24 cellular contexts compared by ENCODE assay signal in genomic region chr7:128197989-128198580, GRCh38. TPM values are rescaled to one million over a fixed set of nuclear protein-coding genes. Genes with fewer than 3 reads are reported as not detected.
"Had no signal": no experiment of that assay in that cellular context is flagged by ENCODE, and none has a peak within 500 bp of the region (broad histone marks: within the 10 kb centered on the region; RNA-seq: fewer than 3 reads in every experiment).

No MANE protein-coding gene starts in this region.

- DNase-seq: activated gamma-delta T cell treated with Interleukin-2 at 50 U/mL for 16 hours; anterior cingulate cortex; body of pancreas; effector CD4-positive, alpha-beta T cell; erythroblast; foreskin melanocyte; glutamatergic neuron; immature natural killer cell; lower lobe of right lung; mesendoderm; natural killer cell; retina; spleen; stimulated activated CD4-positive, alpha-beta T cell treated with anti-CD3 and anti-CD28 coated beads, Interleukin-4, amount 100 ng/mL, for 24 hours; stimulated activated naive CD4-positive, alpha-beta T cell treated with Interleukin-2 at 50 U/mL for 16 hours; T-helper 1 cell; upper lobe of right lung; WERI-Rb-1 had no signal

- H3K27ac ChIP-seq: body of pancreas, hepatocyte, lower lobe of right lung, sigmoid colon, spleen, upper lobe of right lung, WERI-Rb-1 had no signal

- H3K4me2 ChIP-seq: hepatocyte had no signal

- H3K36me3 ChIP-seq: lower lobe of right lung, sigmoid colon, spleen, upper lobe of right lung, WERI-Rb-1 had no signal

- H3K79me2 ChIP-seq: hepatocyte had no signal

- FAIRE-seq: endometrium, TTC549 had no signal

- H3K4me3 ChIP-seq: body of pancreas, hepatocyte, lower lobe of right lung, sigmoid colon, spleen, upper lobe of right lung had no signal

- H3K27me3 ChIP-seq: body of pancreas had no signal

- ATAC-seq: body of pancreas, lower lobe of right lung, natural killer cell, upper lobe of right lung had no signal

- H2AFZ ChIP-seq: hepatocyte had no signal

RNA-seq across cellular contexts. Expression of gene LEP, which starts 43.0 kb away (rescaled TPM):
- total RNA-seq: hepatocyte, lower lobe of right lung, natural killer cell, osteocyte, progenitor cell of endocrine pancreas, upper lobe of right lung had no signal
- polyA plus RNA-seq: hepatocyte, immature natural killer cell had no signal
